Comparison of ENCODE assay signal across 8 cellular contexts in genomic region chr19:7942981-7943443, GRCh38. TPM values are rescaled to one million over a fixed set of nuclear protein-coding genes. Genes with fewer than 3 reads are reported as not detected.
DNase-seq lines count a peak whose midpoint lies in the region; ATAC-seq and TF ChIP-seq lines count a peak whose summit lies in the region.

No MANE protein-coding gene starts in this region.

- H3K4me1 Mint-ChIP-seq in CD8-positive, alpha-beta T cell (ENCODE audit: low read depth) = peaks cover 35% of the 10 kb centered on the region

- no peaks in the 10 kb centered on the region for H3K9me3 Mint-ChIP-seq in CD8-positive, alpha-beta T cell

- H3K9me3 ChIP-seq in CD8-positive, alpha-beta T cell (ENCODE audit: low read length) = no peaks in the 10 kb centered on the region
- H3K9me3 ChIP-seq in adipocyte (ENCODE audit: control insufficient read depth, low read length) (no peaks in the 10 kb centered on the region), thymus (ENCODE audit: control insufficient read depth) (no peaks in the 10 kb centered on the region)

- H3K27me3 Mint-ChIP-seq in CD8-positive, alpha-beta T cell (ENCODE audit: low read depth) = no peaks in the 10 kb centered on the region

- H3K27me3 ChIP-seq in CD8-positive, alpha-beta T cell (ENCODE audit: insufficient read depth, low read length) = no peaks in the 10 kb centered on the region
- H3K27me3 ChIP-seq in adipocyte (replicated peaks; ENCODE audit: control insufficient read depth, insufficient read depth, low read length) = no peaks in the 10 kb centered on the region
- H3K27me3 ChIP-seq in kidney epithelial cell (ENCODE audit: control insufficient read depth, insufficient read depth, low read length) = no peaks in the 10 kb centered on the region
- no peaks in the 10 kb centered on the region for H3K27me3 ChIP-seq in thymus (ENCODE audit: control insufficient read depth, insufficient read depth)

- H3K4me3 ChIP-seq in CD8-positive, alpha-beta T cell (ENCODE audit: low read depth, low read length) = peak overlapping the region; percentile 96
- H3K4me3 ChIP-seq in adipocyte (ENCODE audit: low read length) (peak overlapping the region; percentile 90), kidney epithelial cell (ENCODE audit: low read depth, low read length) (peak overlapping the region; percentile 97), thymus (ENCODE audit: low read length) (peak overlapping the region; percentile 94)

- H3K27ac Mint-ChIP-seq in CD8-positive, alpha-beta T cell = peak overlapping the region; percentile 96

- peak overlapping the region; percentile 91 for H3K4me3 Mint-ChIP-seq in CD8-positive, alpha-beta T cell

- DNase-seq in CD8-positive, alpha-beta T cell = no peak
- DNase-seq in adipocyte (ENCODE audit: low read depth) (peak; percentile 34), kidney epithelial cell (ENCODE audit: low read depth) (no peak), NCI-H1436 (lab: John Stamatoyannopoulos, UW) (no peak)

- 7% methylated on average over 33 of the region's 33 CpGs for WGBS in thymus

- ATAC-seq in CD8-positive, alpha-beta T cell = peak; percentile 3
- ATAC-seq in HG02840 (IDR thresholded peaks at IDR 0.05; ENCODE audit: low FRiP score, unreplicated experiment) (peak; percentile 3), GM21390 (IDR thresholded peaks at IDR 0.05; ENCODE audit: unreplicated experiment) (no peak), GM21526 (IDR thresholded peaks at IDR 0.05; ENCODE audit: low FRiP score, unreplicated experiment) (no peak)

- H3K36me3 Mint-ChIP-seq in CD8-positive, alpha-beta T cell = peaks cover 22% of the 10 kb centered on the region

- H3K36me3 ChIP-seq in CD8-positive, alpha-beta T cell (ENCODE audit: insufficient read depth, low read length) = peaks cover 15% of the 10 kb centered on the region
- peaks cover 28% of the 10 kb centered on the region for H3K36me3 ChIP-seq in adipocyte (ENCODE audit: control insufficient read depth, insufficient read depth, low read length, severe bottlenecking)
- H3K36me3 ChIP-seq in kidney epithelial cell (ENCODE audit: control insufficient read depth, insufficient read depth, low read length) = no peaks in the 10 kb centered on the region
- peaks cover 14% of the 10 kb centered on the region for H3K36me3 ChIP-seq in thymus (ENCODE audit: control insufficient read depth, insufficient read depth)

- peak overlapping the region; percentile 99 for H3K9ac ChIP-seq in adipocyte (ENCODE audit: low read length)

- H3K4me1 ChIP-seq in CD8-positive, alpha-beta T cell (ENCODE audit: insufficient read depth, low read length) = peaks cover 17% of the 10 kb centered on the region
- H3K4me1 ChIP-seq in adipocyte (ENCODE audit: control insufficient read depth, insufficient read depth, low read length) = peaks cover 5% of the 10 kb centered on the region
- H3K4me1 ChIP-seq in thymus (ENCODE audit: control insufficient read depth, insufficient read depth, low read length) = peaks cover 8% of the 10 kb centered on the region

- intact Hi-C loops in CD8-positive, alpha-beta T cell (cut with DNase I, micrococcal nuclease) = loop anchor here (1.0 to 5.0 kb wide), 7 partner anchors 14 to 314 kb away; partner anchors contain the start of genes MAP2K7 (in 2 of the 2), SNAPC2 (in 2 of the 2), CERS4 (in 1 of the 2) and PET100 (in 1 of the 2)

- H3K27ac ChIP-seq in CD8-positive, alpha-beta T cell (ENCODE audit: low read depth, low read length) = peak overlapping the region; percentile 97
- H3K27ac ChIP-seq in thymus (ENCODE audit: low read depth) = peak overlapping the region; percentile 96

- CTCF ChIA-PET in CD8-positive, alpha-beta T cell (lab: Charles Lee) = interaction anchor here (1.1 to 3.8 kb wide), 15 partner anchors 8 to 310 kb away, joined by 3 to 34 read pairs (median 9); partner anchors contain the start of gene SNAPC2

- POLR2A ChIA-PET in CD8-positive, alpha-beta T cell (lab: Charles Lee) = interaction anchor here (0.9 to 2.4 kb wide), 9 partner anchors 14 to 502 kb away, joined by 3 to 14 read pairs (median 5); partner anchors contain the start of genes CTXN1, ELAVL1, HNRNPM and MAP2K7

- no peak for TF ChIP-seq CTCF in CD8-positive, alpha-beta T cell (IDR thresholded peaks at IDR 0.05)
- no peak for TF ChIP-seq CTCF in kidney epithelial cell (IDR thresholded peaks at IDR 0.05; ENCODE audit: insufficient read depth, low read length, poor library complexity, severe bottlenecking)

RNA-seq across cellular contexts. Expression of gene TIMM44, which starts 0.5 kb away (rescaled TPM):
- 100 to 1,000 TPM in 1 of 2 experiments, 10 to 100 TPM in 1; 97.7 to 101 TPM for total RNA-seq in CD8-positive, alpha-beta T cell
- total RNA-seq in kidney epithelial cell = 80.5 and 83.9 TPM in 2 replicates
- 41.8 TPM for polyA plus RNA-seq in thymus

RNA-seq across cellular contexts. Expression of gene CTXN1, which starts 17.1 kb away (rescaled TPM):
- not detected for total RNA-seq in CD8-positive, alpha-beta T cell
- 15.7 and 16.1 TPM in 2 replicates for total RNA-seq in kidney epithelial cell
- polyA plus RNA-seq in thymus = 0.82 TPM

RNA-seq across cellular contexts. Expression of gene SNAPC2, which starts 22.9 kb away (rescaled TPM):
- total RNA-seq in CD8-positive, alpha-beta T cell = 10 to 100 TPM; 15.4 to 17.0 TPM
- total RNA-seq in kidney epithelial cell = 32.0 and 33.3 TPM in 2 replicates
- polyA plus RNA-seq in thymus = 16.0 TPM

RNA-seq across cellular contexts. Expression of gene TGFBR3L, which starts 28.4 kb away (rescaled TPM):
- 1 to 10 TPM; 2.1 to 2.7 TPM for total RNA-seq in CD8-positive, alpha-beta T cell
- total RNA-seq in kidney epithelial cell = 0.14 and 4.5 TPM in 2 replicates
- 0.05 TPM for polyA plus RNA-seq in thymus

RNA-seq across cellular contexts. Expression of gene MAP2K7, which starts 39.3 kb away (rescaled TPM):
- 100 to 1,000 TPM; 127 to 135 TPM for total RNA-seq in CD8-positive, alpha-beta T cell
- total RNA-seq in kidney epithelial cell = 15.0 and 19.7 TPM in 2 replicates
- polyA plus RNA-seq in thymus = 45.4 TPM

Comparison
In these comparisons a context has a peak if more than half of its experiments do, and no peak if none do; other contexts are left out.
1. ATAC-seq: peak in CD8-positive, alpha-beta T cell (single experiment) and HG02840 (single experiment); none in GM21390 (single experiment) and GM21526 (single experiment).
2. RNA of gene CTXN1, which starts 17.1 kb away (total RNA-seq): 15.7 to 16.1 TPM in kidney epithelial cell; not detected in CD8-positive, alpha-beta T cell; every median in the first group is over 10 times any median in the second.
3. Peak in every context shown above with its lines, with median percentiles within 50 percentile points of each other: H3K4me3 ChIP-seq.